ENCODE assay signal across 8 cellular contexts in the genomic region with DNA sequence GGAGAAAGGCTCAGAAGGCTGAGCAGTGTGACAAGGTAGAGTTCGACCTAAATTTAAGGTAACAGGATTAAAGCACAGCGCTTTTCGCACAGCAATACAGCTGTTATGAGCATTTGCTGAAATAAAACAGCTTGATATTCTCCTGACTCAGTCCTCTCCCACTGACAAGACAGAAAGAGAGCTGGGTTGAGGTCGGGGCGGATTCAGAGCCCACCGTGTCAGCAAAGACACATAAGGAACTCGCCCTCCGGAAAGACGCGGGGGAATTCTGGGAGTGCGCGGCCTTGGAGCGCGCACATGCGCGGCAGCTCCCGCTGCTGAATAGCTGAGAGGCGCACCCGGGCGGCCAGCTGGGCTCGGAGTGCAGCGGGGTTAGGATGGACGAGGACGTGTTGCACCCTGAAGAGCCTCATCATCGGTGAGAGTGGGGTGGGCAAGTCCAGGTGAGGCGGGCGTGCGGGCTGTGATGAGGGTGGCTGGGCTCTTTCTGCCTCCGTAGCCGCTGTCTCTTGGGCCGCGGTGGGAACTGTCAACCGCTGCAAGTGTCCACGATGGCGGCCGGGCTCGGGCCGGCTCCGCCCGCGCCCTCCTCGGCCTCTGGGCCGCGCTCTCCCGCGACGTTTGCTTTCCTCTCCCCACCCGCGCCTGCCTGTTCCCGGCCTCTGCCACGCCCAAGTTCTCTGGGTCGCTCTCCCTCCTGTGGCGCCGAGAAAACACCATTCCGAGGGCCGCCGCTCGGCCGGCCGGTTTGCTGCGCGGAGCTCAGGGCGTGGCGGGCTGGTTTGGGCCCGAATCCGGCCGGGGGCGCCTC.
DNase-seq lines count a peak whose midpoint lies in the region; ATAC-seq, FAIRE-seq and TF ChIP-seq lines count a peak whose summit lies in the region.

No MANE protein-coding gene starts in this region.

- TF ChIP-seq CTCF in D721Med (IDR thresholded peaks at IDR 0.05; ENCODE audit: insufficient read depth, missing control alignments) (no peak), psoas muscle (IDR thresholded peaks at IDR 0.05) (no peak)

- H3K4me1 ChIP-seq in psoas muscle, result peaks cover 44% of the 10 kb centered on the region

- intact Hi-C loops in head of caudate nucleus (cut with DNase I), result no loop called here
- intact Hi-C loops in psoas muscle (cut with DNase I), result no loop called here

- H3K27me3 ChIP-seq in psoas muscle (ENCODE audit: insufficient read depth in 3 of 3, low read length in 2 of 3), result no peaks in the 10 kb centered on the region

- DNase-seq in D721Med (ENCODE audit: insufficient read length, low spot score), result peak; percentile 45
- peak; percentile 62 for DNase-seq in HT1080 (ENCODE audit: low read depth)
- DNase-seq in RCC 7860 (ENCODE audit: low spot score), result peak; percentile 54
- peak; percentile 35 to 66 for DNase-seq in activated naive CD4-positive, alpha-beta T cell treated with anti-CD3 and anti-CD28 coated beads, Interleukin-2, amount 50 U/mL, for 72 hours (ENCODE audit: low spot score in 2 of 2)
- DNase-seq in head of caudate nucleus, result peak; percentile 60 to 93 (median 86)
- peak; percentile 81 to 87 for DNase-seq in psoas muscle
- no peak for DNase-seq in islet precursor cell

- peak overlapping the region; percentile 87 for H3K4me3 ChIP-seq in psoas muscle

- 3 to 4% (median 4%) methylated on average over 53 to 68 of the region's 68 CpGs for WGBS in psoas muscle, 3 donors

- no peaks in the 10 kb centered on the region for H3K9me3 ChIP-seq in psoas muscle

- ATAC-seq in GM21367 (IDR thresholded peaks at IDR 0.05; ENCODE audit: unreplicated experiment), result peak; percentile 52
- ATAC-seq in activated naive CD4-positive, alpha-beta T cell treated with anti-CD3 and anti-CD28 coated beads, Interleukin-2, amount 50 U/mL, for 72 hours, result peak; percentile 63 to 79
- peak; percentile 92 to 95 (median 94) for ATAC-seq in psoas muscle

- no peak for FAIRE-seq in D721Med (lab: Jason Lieb, UNC)
- FAIRE-seq in RCC 7860 (lab: Jason Lieb, UNC), result no peak

- H3K27ac ChIP-seq in psoas muscle, result peak overlapping the region; percentile 86

- no peaks in the 10 kb centered on the region for H3K36me3 ChIP-seq in psoas muscle (ENCODE audit: insufficient read depth in 1 of 2, low read depth in 1 of 2)

- H3K27ac Mint-ChIP-seq in activated naive CD4-positive, alpha-beta T cell treated with anti-CD3 and anti-CD28 coated beads, Interleukin-2, amount 50 U/mL, for 72 hours, result peak overlapping the region; percentile 84 to 97

- peaks cover 0 to 5% of the 10 kb centered on the region in 2 donors for H3K9me3 Mint-ChIP-seq in activated naive CD4-positive, alpha-beta T cell treated with anti-CD3 and anti-CD28 coated beads, Interleukin-2, amount 50 U/mL, for 72 hours

- peaks cover 10% of the 10 kb centered on the region in 2 donors for H3K36me3 Mint-ChIP-seq in activated naive CD4-positive, alpha-beta T cell treated with anti-CD3 and anti-CD28 coated beads, Interleukin-2, amount 50 U/mL, for 72 hours
